In genomic region chr5:32044904-32045303, GRCh38 we compare ENCODE assay signal across 18 cellular contexts.
DNase-seq lines count a peak whose midpoint lies in the region; ATAC-seq, FAIRE-seq and TF ChIP-seq lines count a peak whose summit lies in the region.
"Had no signal": no experiment of that assay in that cellular context is flagged by ENCODE, and none has a peak within 500 bp of the region (broad histone marks: within the 10 kb centered on the region; RNA-seq: fewer than 3 reads in every experiment).

No MANE protein-coding gene starts in this region.

- peak; percentile 53 for FAIRE-seq in islet of Langerhans (lab: Jason Lieb, UNC)
- FAIRE-seq: endometrium had no signal

- H3K9me3 Mint-ChIP-seq in HFFc6: peaks cover 11% of the 10 kb centered on the region
- peaks cover 4% of the 10 kb centered on the region for H3K9me3 Mint-ChIP-seq in glutamatergic neuron (ENCODE audit: unreplicated experiment)
- H3K9me3 Mint-ChIP-seq: activated CD4-positive, alpha-beta T cell treated with anti-CD3 and anti-CD28 coated beads, Interleukin-2, amount 10 ng/mL, durations not matched to agents 7 days and 5 days; activated T-helper 2 cell treated with anti-CD3 and anti-CD28 coated beads, Interferon-gamma antibody, Interleukin-2, Interleukin-4, amounts not matched to agents 10 μg/mL and 5 μg/mL and 100 μg/mL, durations not matched to agents 14 hours and 24 hours and 36 hours; mesothelial cell of epicardium had no signal

- H2AFZ ChIP-seq in ACC112 (ENCODE audit: low read length, unreplicated experiment) (no peak overlapping the region), Karpas-422 (ENCODE audit: low read length) (no peak overlapping the region)

- no peaks in the 10 kb centered on the region for H3K9me3 ChIP-seq in Karpas-422 (ENCODE audit: low read length)

- no peak overlapping the region for H3K27ac ChIP-seq in ACC112 (ENCODE audit: low read depth, low read length)
- no peak overlapping the region for H3K27ac ChIP-seq in Karpas-422 (ENCODE audit: low read length)
- H3K27ac ChIP-seq: BLaER1, cardiac muscle cell had no signal

- H3K4me3 ChIP-seq in ACC112 (ENCODE audit: low read depth, low read length) (peak overlapping the region; percentile 45), Karpas-422 (ENCODE audit: low read length) (no peak overlapping the region)
- H3K4me3 ChIP-seq: BLaER1, cardiac muscle cell had no signal

- H3K9ac ChIP-seq in Karpas-422 (ENCODE audit: low read length): no peak overlapping the region
- H3K9ac ChIP-seq: BLaER1 had no signal

- H3K4me3 Mint-ChIP-seq in HFFc6: peak overlapping the region; percentile 25; the same call in 1 of the 2 replicates
- no peak overlapping the region for H3K4me3 Mint-ChIP-seq in glutamatergic neuron (ENCODE audit: unreplicated experiment)
- H3K4me3 Mint-ChIP-seq: activated CD4-positive, alpha-beta T cell treated with anti-CD3 and anti-CD28 coated beads, Interleukin-2, amount 10 ng/mL, durations not matched to agents 7 days and 5 days; mesothelial cell of epicardium; stimulated activated memory B cell treated with anti-CD40 and anti-IgM and Interleukin-4, amounts not matched to agents 10 μg/mL and 1 μg/mL and 100 μg/mL, for 72 hours had no signal

- H3K4me2 ChIP-seq in Karpas-422 (ENCODE audit: low read depth, low read length, poor library complexity, severe bottlenecking): no peak overlapping the region
- H3K4me2 ChIP-seq: BLaER1 had no signal

- H3K4me1 Mint-ChIP-seq in HFFc6 (ENCODE audit: low read depth): peaks cover 33% of the 10 kb centered on the region
- peaks cover 1% of the 10 kb centered on the region for H3K4me1 Mint-ChIP-seq in glutamatergic neuron (ENCODE audit: low read depth, unreplicated experiment)
- H3K4me1 Mint-ChIP-seq: activated CD4-positive, alpha-beta T cell treated with anti-CD3 and anti-CD28 coated beads, Interleukin-2, amount 10 ng/mL, durations not matched to agents 7 days and 5 days; stimulated activated memory B cell treated with anti-CD40 and anti-IgM and Interleukin-4, amounts not matched to agents 10 μg/mL and 1 μg/mL and 100 μg/mL, for 72 hours had no signal

- H3K79me2 ChIP-seq in ACC112 (ENCODE audit: control insufficient read depth, insufficient read depth, low read length, unreplicated experiment): no peaks in the 10 kb centered on the region
- no peaks in the 10 kb centered on the region for H3K79me2 ChIP-seq in Karpas-422 (ENCODE audit: low read length)

- no peaks in the 10 kb centered on the region for H3K9me2 ChIP-seq in Karpas-422 (replicated peaks; ENCODE audit: insufficient read depth, low read length)

- no peaks in the 10 kb centered on the region for H3K36me3 ChIP-seq in ACC112 (ENCODE audit: insufficient read depth, low read length)
- H3K36me3 ChIP-seq in Karpas-422 (ENCODE audit: insufficient read depth, low read length): no peaks in the 10 kb centered on the region
- H3K36me3 ChIP-seq: BLaER1, cardiac muscle cell had no signal

- H3K36me3 Mint-ChIP-seq in HFFc6 (ENCODE audit: low read depth): no peaks in the 10 kb centered on the region
- peaks cover 10% of the 10 kb centered on the region for H3K36me3 Mint-ChIP-seq in glutamatergic neuron (ENCODE audit: unreplicated experiment)
- H3K36me3 Mint-ChIP-seq: stimulated activated memory B cell treated with anti-CD40 and anti-IgM and Interleukin-4, amounts not matched to agents 10 μg/mL and 1 μg/mL and 100 μg/mL, for 72 hours had no signal

- ATAC-seq in GM18498 (IDR thresholded peaks at IDR 0.05; ENCODE audit: unreplicated experiment): no peak
- ATAC-seq: stimulated activated memory B cell treated with anti-CD40 and anti-IgM and Interleukin-4, amounts not matched to agents 10 μg/mL and 1 μg/mL and 100 μg/mL, for 72 hours had no signal

- peaks cover 53% of the 10 kb centered on the region for H3K27me3 ChIP-seq in ACC112 (ENCODE audit: insufficient read depth, low read length)
- H3K27me3 ChIP-seq in Karpas-422 (ENCODE audit: low read length): no peaks in the 10 kb centered on the region
- H3K27me3 ChIP-seq: BLaER1, cardiac muscle cell had no signal

- H3K27ac Mint-ChIP-seq in HFFc6 (no peak overlapping the region), glutamatergic neuron (ENCODE audit: unreplicated experiment) (no peak overlapping the region)
- H3K27ac Mint-ChIP-seq: activated CD4-positive, alpha-beta T cell treated with anti-CD3 and anti-CD28 coated beads, Interleukin-2, amount 10 ng/mL, durations not matched to agents 7 days and 5 days; activated T-helper 2 cell treated with anti-CD3 and anti-CD28 coated beads, Interferon-gamma antibody, Interleukin-2, Interleukin-4, amounts not matched to agents 10 μg/mL and 5 μg/mL and 100 μg/mL, durations not matched to agents 14 hours and 24 hours and 36 hours; mesothelial cell of epicardium; stimulated activated memory B cell treated with anti-CD40 and anti-IgM and Interleukin-4, amounts not matched to agents 10 μg/mL and 1 μg/mL and 100 μg/mL, for 72 hours had no signal

- H3K4me1 ChIP-seq in ACC112 (ENCODE audit: control insufficient read depth, insufficient read depth, low read length, unreplicated experiment) (peaks cover 8% of the 10 kb centered on the region), Karpas-422 (ENCODE audit: low read length) (no peaks in the 10 kb centered on the region)
- H3K4me1 ChIP-seq: BLaER1 had no signal

- no peaks in the 10 kb centered on the region for H4K20me1 ChIP-seq in Karpas-422 (ENCODE audit: insufficient read depth, low read depth, low read length)
- H4K20me1 ChIP-seq: BLaER1 had no signal

- TF ChIP-seq CTCF in HFFc6 (IDR thresholded peaks at IDR 0.05): no peak
- no peak for TF ChIP-seq CTCF in glutamatergic neuron (IDR thresholded peaks at IDR 0.05; ENCODE audit: partially characterized antibody, unreplicated experiment)

- H3K27me3 Mint-ChIP-seq in HFFc6 (ENCODE audit: insufficient read depth) (peaks cover 10% of the 10 kb centered on the region), glutamatergic neuron (ENCODE audit: unreplicated experiment) (peaks cover 2% of the 10 kb centered on the region)
- H3K27me3 Mint-ChIP-seq: activated CD4-positive, alpha-beta T cell treated with anti-CD3 and anti-CD28 coated beads, Interleukin-2, amount 10 ng/mL, durations not matched to agents 7 days and 5 days; stimulated activated memory B cell treated with anti-CD40 and anti-IgM and Interleukin-4, amounts not matched to agents 10 μg/mL and 1 μg/mL and 100 μg/mL, for 72 hours had no signal

- DNase-seq in HFFc6: peak; percentile 90
- peak; percentile 89 for DNase-seq in amniotic epithelial cell (ENCODE audit: low read depth)
- no peak for DNase-seq in SIG-M5 (lab: John Stamatoyannopoulos, UW)
- DNase-seq in glutamatergic neuron: no peak
- no peak for DNase-seq in Karpas-422
- DNase-seq: activated CD4-positive, alpha-beta T cell treated with anti-CD3 and anti-CD28 coated beads, Interleukin-2, amount 10 ng/mL, durations not matched to agents 7 days and 5 days; GDM1; KBM-7; NCI-H2029 treated with DMSO at 0.1 percent for 48 hours had no signal

Comparison
In these comparisons a context has a peak if more than half of its experiments do, and no peak if none do; other contexts are left out.
1. DNase-seq: peak in HFFc6 (single experiment) and amniotic epithelial cell (single experiment); none in SIG-M5 (single experiment), glutamatergic neuron (single experiment) and Karpas-422 (single experiment).